ENCODE assay signal across 15 cellular contexts in the genomic region with DNA sequence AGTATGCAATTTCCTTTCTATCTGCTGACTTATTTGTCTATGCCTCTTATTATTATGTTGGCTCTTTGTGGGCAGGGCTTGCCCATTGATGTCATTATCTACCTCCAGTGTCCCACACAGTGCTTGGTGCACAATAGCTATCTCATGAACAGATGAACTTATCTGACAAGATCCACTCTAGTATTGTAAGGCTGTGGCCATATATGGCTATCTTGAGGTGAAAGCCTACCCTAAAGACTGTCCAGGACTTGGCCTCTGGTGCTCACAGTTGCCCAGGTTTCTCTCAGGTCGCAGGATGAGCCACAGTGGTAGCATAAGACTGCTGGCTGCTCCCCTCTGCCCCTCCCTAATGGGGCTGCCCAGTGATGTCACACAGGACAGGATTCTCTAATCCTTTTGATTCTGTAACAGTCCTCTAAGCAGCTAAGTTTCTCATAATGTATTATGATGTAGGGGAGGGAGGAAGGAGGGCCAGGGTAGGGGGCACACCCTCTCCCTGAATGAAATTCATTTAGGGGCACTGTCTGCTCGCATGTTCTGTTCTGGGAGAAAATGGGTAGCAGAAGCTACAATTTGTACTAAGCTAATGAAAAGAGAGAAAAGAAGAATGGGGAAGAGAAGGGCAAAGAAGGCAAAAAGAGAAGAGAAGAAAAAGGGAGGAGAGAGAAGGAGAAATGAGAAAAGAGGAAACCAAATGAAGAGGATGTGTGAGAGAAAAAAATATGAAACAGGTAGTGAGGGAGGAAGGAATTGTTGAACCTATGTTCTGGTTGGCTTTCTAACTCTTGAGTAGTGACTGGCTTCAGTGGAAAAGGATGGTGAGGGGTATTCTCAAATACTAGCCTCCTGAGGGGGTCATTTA. TPM values are rescaled to one million over a fixed set of nuclear protein-coding genes. Genes with fewer than 3 reads are reported as not detected.
DNase-seq lines count a peak whose midpoint lies in the region; ATAC-seq and TF ChIP-seq lines count a peak whose summit lies in the region.
"Had no signal": no experiment of that assay in that cellular context is flagged by ENCODE, and none has a peak within 500 bp of the region (broad histone marks: within the 10 kb centered on the region; RNA-seq: fewer than 3 reads in every experiment).

No MANE protein-coding gene starts in this region.

- intact Hi-C loops in naive thymus-derived CD4-positive, alpha-beta T cell (cut with micrococcal nuclease): loop anchor here (5.0 to 10.0 kb wide), 11 partner anchors 93 to 1673 kb away; partner anchors contain the start of genes DACT1 (in 1 of the 2), GPR135 (in 1 of the 2), HIF1A (in 1 of the 2) and MNAT1 (in 1 of the 2)
- intact Hi-C loops in mammary epithelial cell (cut with micrococcal nuclease): no loop called here

- peaks cover 12% of the 10 kb centered on the region for H3K79me2 ChIP-seq in mammary epithelial cell (ENCODE audit: insufficient read depth, low read length)

- BruUV-seq in mammary epithelial cell (replicated peaks; lab: Mats Ljungman, UMichigan): no TSS peak

- H3K36me3 ChIP-seq in naive thymus-derived CD4-positive, alpha-beta T cell (ENCODE audit: control insufficient read depth in 2 of 3, insufficient read depth in 3 of 3, low read length in 3 of 3): no peaks in the 10 kb centered on the region
- H3K36me3 ChIP-seq in mammary epithelial cell (ENCODE audit: insufficient read depth, low read length): no peaks in the 10 kb centered on the region
- H3K36me3 ChIP-seq: left lung, thoracic aorta had no signal

- H3K27ac Mint-ChIP-seq in T-helper 2 cell treated with Interferon-gamma antibody and Interleukin-4, amounts not matched to agents 5 μg/mL and 100 μg/mL, for 36 hours: no peak overlapping the region
- H3K27ac Mint-ChIP-seq in naive thymus-derived CD4-positive, alpha-beta T cell: peak overlapping the region in 8 of 9 donors; percentile 2 to 77 (median 50)
- H3K27ac Mint-ChIP-seq: CD8-positive, alpha-beta T cell had no signal

- peaks cover 27% of the 10 kb centered on the region for H3K4me1 Mint-ChIP-seq in T-helper 2 cell treated with Interferon-gamma antibody and Interleukin-4, amounts not matched to agents 5 μg/mL and 100 μg/mL, for 36 hours (ENCODE audit: low read depth)
- H3K4me1 Mint-ChIP-seq in naive thymus-derived CD4-positive, alpha-beta T cell: peaks cover 11 to 29% (median 22%) of the 10 kb centered on the region in 7 donors

- no peaks in the 10 kb centered on the region for H3K9me3 Mint-ChIP-seq in T-helper 2 cell treated with Interferon-gamma antibody and Interleukin-4, amounts not matched to agents 5 μg/mL and 100 μg/mL, for 36 hours
- peaks cover 0 to 9% (median 0%) of the 10 kb centered on the region in 11 donors for H3K9me3 Mint-ChIP-seq in naive thymus-derived CD4-positive, alpha-beta T cell
- H3K9me3 Mint-ChIP-seq: CD8-positive, alpha-beta T cell had no signal

- POLR2A ChIA-PET in naive thymus-derived CD4-positive, alpha-beta T cell (lab: Charles Lee): interaction anchor here (1.4 kb wide), 1 partner anchor 56 kb away, joined by 5 read pairs; no protein-coding TSS in a partner anchor

- peaks cover 0 to 17% of the 10 kb centered on the region in 2 donors for H3K4me1 ChIP-seq in naive thymus-derived CD4-positive, alpha-beta T cell (ENCODE audit: control insufficient read depth in 2 of 2, insufficient read depth in 2 of 2, low read length in 2 of 2)
- peaks cover 12% of the 10 kb centered on the region for H3K4me1 ChIP-seq in mammary epithelial cell (ENCODE audit: insufficient read depth, low read length)

- TF ChIP-seq CTCF in GM13976 (IDR thresholded peaks at IDR 0.05; ENCODE audit: borderline replicate concordance, control extremely low read depth, extremely low read depth, insufficient read depth, missing control alignments) (no peak), mammary epithelial cell (conservative IDR thresholded peaks at IDR 0.05 in 1 of 2, IDR thresholded peaks at IDR 0.05 in 1 of 2; ENCODE audit: extremely low read depth in 1 of 2, insufficient read depth in 1 of 2, low read depth in 1 of 2, low read length in 2 of 2) (no peak)

- no peaks in the 10 kb centered on the region for H4K20me1 ChIP-seq in mammary epithelial cell (ENCODE audit: insufficient read depth, low read length)

- H3K36me3 Mint-ChIP-seq in T-helper 2 cell treated with Interferon-gamma antibody and Interleukin-4, amounts not matched to agents 5 μg/mL and 100 μg/mL, for 36 hours (ENCODE audit: low read depth): peaks cover 2% of the 10 kb centered on the region
- no peaks in the 10 kb centered on the region for H3K36me3 Mint-ChIP-seq in naive thymus-derived CD4-positive, alpha-beta T cell
- H3K36me3 Mint-ChIP-seq: CD8-positive, alpha-beta T cell had no signal

- no peaks in the 10 kb centered on the region for H3K27me3 ChIP-seq in naive thymus-derived CD4-positive, alpha-beta T cell (ENCODE audit: control insufficient read depth in 2 of 2, insufficient read depth in 2 of 2, low read length in 2 of 2)
- no peaks in the 10 kb centered on the region for H3K27me3 ChIP-seq in mammary epithelial cell (ENCODE audit: insufficient read depth, low read length)
- H3K27me3 ChIP-seq: left lung had no signal

- peak; percentile 36 for DNase-seq in T-helper 2 cell treated with Interferon-gamma antibody and Interleukin-4, amounts not matched to agents 5 μg/mL and 100 μg/mL, for 36 hours (ENCODE audit: low spot score)
- DNase-seq in T-helper 2 cell (no peak), GM13976 (ENCODE audit: low spot score) (peak; percentile 25), OCI-M1 (lab: John Stamatoyannopoulos, UW) (peak; percentile 33), mammary epithelial cell (no peak)
- DNase-seq in naive thymus-derived CD4-positive, alpha-beta T cell: no peak
- DNase-seq in stimulated activated naive CD4-positive, alpha-beta T cell (lab: John Stamatoyannopoulos, UW): no peak
- DNase-seq: caudate nucleus; CD8-positive, alpha-beta T cell; foreskin fibroblast; IMR-90; left lung had no signal

- dilution Hi-C loops in mammary epithelial cell (cut with HindIII; ENCODE audit: low sequenced_read_pairs): no loop called here

- H3K4me2 ChIP-seq in mammary epithelial cell (ENCODE audit: insufficient read depth, low read depth, low read length): no peak overlapping the region
- H3K4me2 ChIP-seq: A549 had no signal

- no peak overlapping the region for H3K4me3 Mint-ChIP-seq in T-helper 2 cell treated with Interferon-gamma antibody and Interleukin-4, amounts not matched to agents 5 μg/mL and 100 μg/mL, for 36 hours
- peak overlapping the region in 2 of 10 donors; percentile 6 to 18 for H3K4me3 Mint-ChIP-seq in naive thymus-derived CD4-positive, alpha-beta T cell
- H3K4me3 Mint-ChIP-seq: CD8-positive, alpha-beta T cell had no signal

- no peak overlapping the region for H2AFZ ChIP-seq in mammary epithelial cell (ENCODE audit: low read depth, low read length)

- 44% methylated on average over 2 of the region's 2 CpGs for WGBS in mammary epithelial cell (ENCODE audit: low coverage, missing lambda C conversion rate)

- peaks cover 3% of the 10 kb centered on the region for H3K27me3 Mint-ChIP-seq in T-helper 2 cell treated with Interferon-gamma antibody and Interleukin-4, amounts not matched to agents 5 μg/mL and 100 μg/mL, for 36 hours (ENCODE audit: low read depth)
- H3K27me3 Mint-ChIP-seq in naive thymus-derived CD4-positive, alpha-beta T cell: no peaks in the 10 kb centered on the region

- H3K27ac ChIP-seq in naive thymus-derived CD4-positive, alpha-beta T cell (ENCODE audit: low read depth, low read length): no peak overlapping the region
- no peak overlapping the region for H3K27ac ChIP-seq in mammary epithelial cell (ENCODE audit: insufficient read depth, low read depth, low read length)
- H3K27ac ChIP-seq: A549, left lung, thoracic aorta had no signal

- no peak overlapping the region for H3K4me3 ChIP-seq in naive thymus-derived CD4-positive, alpha-beta T cell (ENCODE audit: low read length)
- no peak overlapping the region for H3K4me3 ChIP-seq in mammary epithelial cell (replicated peaks in 1 of 3; ENCODE audit: insufficient read depth in 1 of 3, low read depth in 2 of 3, low read length in 3 of 3)
- H3K4me3 ChIP-seq: A549, left lung, thoracic aorta had no signal

- H3K9ac ChIP-seq in mammary epithelial cell (ENCODE audit: insufficient read depth, low read length): no peak overlapping the region

- CTCF ChIA-PET in naive thymus-derived CD4-positive, alpha-beta T cell (lab: Charles Lee): no interaction called here
- CTCF ChIA-PET in mammary epithelial cell (lab: Charles Lee; ENCODE audit: low non-redundant PET): no interaction called here

- in situ Hi-C loops in GM13976 (cut with MboI; ENCODE audit: low sequenced_read_pairs, unreplicated experiment) (no loop called here), mammary epithelial cell (cut with MboI; ENCODE audit: low sequenced_read_pairs in 2 of 2) (no loop called here)

- no peak for ATAC-seq in naive thymus-derived CD4-positive, alpha-beta T cell
- ATAC-seq in HG02870 (IDR thresholded peaks at IDR 0.05; ENCODE audit: unreplicated experiment): no peak
- ATAC-seq: A549; CD8-positive, alpha-beta T cell; left lung had no signal

- no peaks in the 10 kb centered on the region for H3K9me3 ChIP-seq in naive thymus-derived CD4-positive, alpha-beta T cell (ENCODE audit: control insufficient read depth in 2 of 3, low read length in 3 of 3)
- no peaks in the 10 kb centered on the region for H3K9me3 ChIP-seq in mammary epithelial cell (replicated peaks; ENCODE audit: insufficient read depth, low read length)
- H3K9me3 ChIP-seq: A549, left lung, thoracic aorta had no signal

RNA-seq across cellular contexts. Expression of gene PPM1A, which starts 3.5 kb away (rescaled TPM):
- 10 to 100 TPM; 42.0 to 71.4 (median 47.3) TPM for total RNA-seq in naive thymus-derived CD4-positive, alpha-beta T cell
- 10 to 100 TPM; 15.7 to 20.8 TPM for polyA plus RNA-seq in naive thymus-derived CD4-positive, alpha-beta T cell
- total RNA-seq in mammary epithelial cell: 10 to 100 TPM; 26.3 to 40.5 TPM
- polyA plus RNA-seq in mammary epithelial cell: 18.6 TPM
- 26.8 TPM for polyA minus RNA-seq in mammary epithelial cell

Comparison
In these comparisons a context has a peak if more than half of its experiments do, and no peak if none do; other contexts are left out.
1. DNase-seq: peak in T-helper 2 cell treated with Interferon-gamma antibody and Interleukin-4, amounts not matched to agents 5 μg/mL and 100 μg/mL, for 36 hours (single experiment), GM13976 (single experiment) and OCI-M1 (single experiment); none in T-helper 2 cell (0 of 5), naive thymus-derived CD4-positive, alpha-beta T cell (0 of 9), mammary epithelial cell (single experiment) and stimulated activated naive CD4-positive, alpha-beta T cell (0 of 6).